In genomic region chr1:91556556-91556955, GRCh38 we compare ENCODE assay signal across 12 cellular contexts. TPM values are rescaled to one million over a fixed set of nuclear protein-coding genes. Genes with fewer than 3 reads are reported as not detected.
A peak's percentile ranks its signal among the peaks of the same experiment; 100 is the strongest.
DNase-seq lines count a peak whose midpoint lies in the region; ATAC-seq and TF ChIP-seq lines count a peak whose summit lies in the region.
"Had no signal": no experiment of that assay in that cellular context is flagged by ENCODE, and none has a peak within 500 bp of the region (broad histone marks: within the 10 kb centered on the region; RNA-seq: fewer than 3 reads in every experiment).

No MANE protein-coding gene starts in this region.

- H3K4me3 Mint-ChIP-seq in MCF 10A (ENCODE audit: unreplicated experiment), result no peak overlapping the region
- peak overlapping the region; percentile 10 for H3K4me3 Mint-ChIP-seq in activated CD4-positive, alpha-beta memory T cell treated with anti-CD3 and anti-CD28 coated beads for 36 hours
- H3K4me3 Mint-ChIP-seq in type B pancreatic cell, result no peak overlapping the region

- H3K36me3 Mint-ChIP-seq in MCF 10A (ENCODE audit: insufficient read depth, unreplicated experiment) (no peaks in the 10 kb centered on the region), type B pancreatic cell (no peaks in the 10 kb centered on the region)
- no peaks in the 10 kb centered on the region for H3K36me3 Mint-ChIP-seq in activated CD4-positive, alpha-beta memory T cell treated with anti-CD3 and anti-CD28 coated beads for 36 hours

- intact Hi-C loops in breast epithelium (cut with DNase I; ENCODE audit: low total_unique reads) (no loop called here), MCF 10A (cut with micrococcal nuclease) (no loop called here), esophagus squamous epithelium (cut with DNase I) (no loop called here), left lung (cut with DNase I) (no loop called here)
- intact Hi-C loops in activated CD4-positive, alpha-beta memory T cell treated with anti-CD3 and anti-CD28 coated beads for 36 hours (cut with micrococcal nuclease), result loop anchor here (1.0 to 10.0 kb wide), 12 partner anchors 33 to 1406 kb away; partner anchors contain the start of genes CDC7 and DIPK1A

- H3K9me3 Mint-ChIP-seq in MCF 10A (ENCODE audit: unreplicated experiment) (no peaks in the 10 kb centered on the region), type B pancreatic cell (no peaks in the 10 kb centered on the region)
- no peaks in the 10 kb centered on the region for H3K9me3 Mint-ChIP-seq in activated CD4-positive, alpha-beta memory T cell treated with anti-CD3 and anti-CD28 coated beads for 36 hours

- TF ChIP-seq POLR2A in breast epithelium (IDR thresholded peaks at IDR 0.05) (no peak), esophagus squamous epithelium (IDR thresholded peaks at IDR 0.05) (no peak)

- no peaks in the 10 kb centered on the region for H3K27me3 ChIP-seq in breast epithelium
- H3K27me3 ChIP-seq in esophagus squamous epithelium, result no peaks in the 10 kb centered on the region
- H3K27me3 ChIP-seq in left lung, result no peaks in the 10 kb centered on the region

- 75 to 79% methylated on average over 2 of the region's 2 CpGs for WGBS in esophagus squamous epithelium, 2 donors

- DNase-seq in breast epithelium (ENCODE audit: low spot score in 2 of 2) (no peak), MCF 10A (ENCODE audit: unreplicated experiment) (no peak), esophagus squamous epithelium (lab: John Stamatoyannopoulos, UW) (no peak), type B pancreatic cell (ENCODE audit: extremely low spot score, unreplicated experiment) (no peak), left lung (no peak), GM20000 (ENCODE audit: low spot score) (no peak), NCI-H2029 treated with DMSO at 0.1 percent for 48 hours (lab: John Stamatoyannopoulos, UW) (no peak)
- DNase-seq in activated CD4-positive, alpha-beta memory T cell treated with anti-CD3 and anti-CD28 coated beads for 36 hours, result peak; percentile 23
- DNase-seq: AML-193, lower lobe of right lung had no signal

- peaks cover 3 to 18% of the 10 kb centered on the region in 2 donors for H3K4me1 ChIP-seq in breast epithelium
- peaks cover 3 to 45% (median 8%) of the 10 kb centered on the region in 3 donors for H3K4me1 ChIP-seq in esophagus squamous epithelium
- H3K4me1 ChIP-seq in left lung, result peaks cover 5 to 25% of the 10 kb centered on the region in 2 donors
- H3K4me1 ChIP-seq: prostate gland had no signal

- no peak overlapping the region for H3K27ac Mint-ChIP-seq in MCF 10A (ENCODE audit: low read depth, unreplicated experiment)
- H3K27ac Mint-ChIP-seq in activated CD4-positive, alpha-beta memory T cell treated with anti-CD3 and anti-CD28 coated beads for 36 hours, result peak overlapping the region; percentile 91
- peak overlapping the region; percentile 2 for H3K27ac Mint-ChIP-seq in type B pancreatic cell

- ATAC-seq in left lung, result no peak

- BruUV-seq in MCF 10A (replicated peaks; lab: Mats Ljungman, UMichigan), result no TSS peak

- peak overlapping the region; percentile 59 to 66 for H3K27ac ChIP-seq in breast epithelium
- H3K27ac ChIP-seq in esophagus squamous epithelium, result peak overlapping the region in 3 of 4 donors; percentile 7 to 29 (median 14)
- H3K27ac ChIP-seq in left lung, result no peak overlapping the region
- H3K27ac ChIP-seq: epithelial cell of prostate, prostate gland had no signal

- H3K4me3 ChIP-seq in breast epithelium (no peak overlapping the region), esophagus squamous epithelium (no peak overlapping the region), left lung (no peak overlapping the region)
- H3K4me3 ChIP-seq: lower lobe of right lung, prostate gland had no signal

- H3K36me3 ChIP-seq in breast epithelium, result no peaks in the 10 kb centered on the region
- no peaks in the 10 kb centered on the region for H3K36me3 ChIP-seq in esophagus squamous epithelium
- H3K36me3 ChIP-seq in left lung, result no peaks in the 10 kb centered on the region
- H3K36me3 ChIP-seq: lower lobe of right lung, prostate gland had no signal

- H3K4me1 Mint-ChIP-seq in MCF 10A (ENCODE audit: insufficient read depth, unreplicated experiment) (peaks cover 44% of the 10 kb centered on the region), type B pancreatic cell (ENCODE audit: unreplicated experiment) (peaks cover 29% of the 10 kb centered on the region)
- H3K4me1 Mint-ChIP-seq in activated CD4-positive, alpha-beta memory T cell treated with anti-CD3 and anti-CD28 coated beads for 36 hours (ENCODE audit: low read depth), result peaks cover 86% of the 10 kb centered on the region

- CTCF ChIA-PET in MCF 10A (lab: Yijun Ruan, JAX), result interaction anchor here (0.7 kb wide), 1 partner anchor 231 kb away, joined by 3 read pairs; no protein-coding TSS in a partner anchor
- CTCF ChIA-PET in activated CD4-positive, alpha-beta memory T cell treated with anti-CD3 and anti-CD28 coated beads for 36 hours (lab: Charles Lee), result interaction anchor here (1.0 kb wide), 1 partner anchor 55 kb away, joined by 5 read pairs; no protein-coding TSS in a partner anchor

- TF ChIP-seq CTCF in breast epithelium (IDR thresholded peaks at IDR 0.05) (no peak), MCF 10A (IDR thresholded peaks at IDR 0.05; ENCODE audit: unreplicated experiment) (no peak), esophagus squamous epithelium (IDR thresholded peaks at IDR 0.05) (no peak), type B pancreatic cell (conservative IDR thresholded peaks at IDR 0.05) (no peak), left lung (IDR thresholded peaks at IDR 0.05) (no peak), GM20000 (IDR thresholded peaks at IDR 0.05; ENCODE audit: extremely low read depth, missing control alignments) (no peak)

- H3K9me3 ChIP-seq in breast epithelium, result no peaks in the 10 kb centered on the region
- no peaks in the 10 kb centered on the region for H3K9me3 ChIP-seq in esophagus squamous epithelium
- H3K9me3 ChIP-seq in left lung, result no peaks in the 10 kb centered on the region
- H3K9me3 ChIP-seq: lower lobe of right lung, prostate gland had no signal

- no peaks in the 10 kb centered on the region for H3K27me3 Mint-ChIP-seq in MCF 10A (ENCODE audit: insufficient read depth, unreplicated experiment)
- no peaks in the 10 kb centered on the region for H3K27me3 Mint-ChIP-seq in activated CD4-positive, alpha-beta memory T cell treated with anti-CD3 and anti-CD28 coated beads for 36 hours
- no peaks in the 10 kb centered on the region for H3K27me3 Mint-ChIP-seq in type B pancreatic cell

- POLR2A ChIA-PET in MCF 10A (lab: Yijun Ruan, JAX), result interaction anchor here (0.7 to 3.9 kb wide), 3 partner anchors 13 to 34 kb away, joined by 3 to 23 read pairs (median 3); no protein-coding TSS in a partner anchor
- POLR2A ChIA-PET in activated CD4-positive, alpha-beta memory T cell treated with anti-CD3 and anti-CD28 coated beads for 36 hours (lab: Charles Lee), result interaction anchor here (0.6 to 1.3 kb wide), 3 partner anchors 13 to 255 kb away, joined by 3 to 4 read pairs (median 4); no protein-coding TSS in a partner anchor

RNA-seq across cellular contexts. Expression of gene CDC7, which starts 55.9 kb away (rescaled TPM):
- total RNA-seq in breast epithelium (1 to 10 TPM in 2 of 3 donors, under 1 TPM in 1; 0.48 to 4.9 (median 4.1) TPM), MCF 10A (2022) (4.0 and 8.0 TPM in 2 replicates), esophagus squamous epithelium (1 to 10 TPM; 2.0 to 6.8 (median 4.1) TPM), type B pancreatic cell (ENCODE audit: low replicate concordance) (11.6 and 29.7 TPM in 2 replicates), left lung (10 to 100 TPM in 1 of 2 donors, 1 to 10 TPM in 1; 6.3 to 10.4 TPM)
- 10 to 100 TPM; 20.2 to 20.4 TPM for total RNA-seq in activated CD4-positive, alpha-beta memory T cell treated with anti-CD3 and anti-CD28 coated beads for 36 hours

Comparison
In these comparisons a context has a peak if more than half of its experiments do, and no peak if none do; other contexts are left out.
1. H3K27ac ChIP-seq: peak in breast epithelium (2 of 2) and esophagus squamous epithelium (3 of 4); none in left lung (0 of 2).